In the genomic region with DNA sequence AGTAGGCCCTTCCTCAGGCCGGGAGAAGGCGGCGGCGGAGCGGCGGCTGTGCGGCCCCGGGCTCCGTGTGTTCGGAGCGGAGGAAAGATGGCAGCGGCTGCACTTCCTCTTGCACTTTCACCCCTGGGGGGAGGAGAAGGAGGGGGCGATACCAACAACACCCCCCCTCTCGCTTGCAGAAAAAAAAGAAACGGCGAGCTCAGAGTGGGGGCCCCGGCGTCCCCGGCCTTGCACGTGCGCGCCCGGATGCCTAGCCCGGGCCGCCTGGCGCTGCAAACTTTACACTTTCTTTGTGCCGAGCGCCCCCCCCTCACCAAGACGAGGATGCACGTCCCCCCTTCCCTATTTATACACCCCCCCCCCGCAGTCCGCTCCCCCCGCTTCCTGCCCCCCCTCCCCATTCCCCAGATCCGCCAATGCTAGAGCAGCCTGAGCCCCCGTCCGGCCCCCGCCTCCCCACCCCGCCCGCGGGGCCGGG, we compare ENCODE assay signal across 8 cellular contexts. TPM values are rescaled to one million over a fixed set of nuclear protein-coding genes. Genes with fewer than 3 reads are reported as not detected.
DNase-seq lines count a peak whose midpoint lies in the region; TF ChIP-seq lines count a peak whose summit lies in the region.

Gene PATZ1 (minus strand): TSS at position 92 of the 478 bp plus-strand sequence. CDS start 744 bp downstream, outside the sequence.

- H3K4me1 Mint-ChIP-seq in activated naive CD4-positive, alpha-beta T cell treated with anti-CD3 and anti-CD28 coated beads for 36 hours (ENCODE audit: low read depth) = peaks cover 37% of the 10 kb centered on the region

- peak within 1 kb of the TSS; percentile 97 for H3K27ac ChIP-seq in RWPE1
- peak within 1 kb of the TSS; percentile 77 to 80 for H3K27ac ChIP-seq in testis

- no peaks in the 10 kb centered on the region for H3K9me3 Mint-ChIP-seq in activated naive CD4-positive, alpha-beta T cell treated with anti-CD3 and anti-CD28 coated beads for 36 hours

- peak within 1 kb of the TSS; percentile 94 for H3K27ac Mint-ChIP-seq in activated naive CD4-positive, alpha-beta T cell treated with anti-CD3 and anti-CD28 coated beads for 36 hours

- H3K9me3 ChIP-seq in BE2C = no peaks in the 10 kb centered on the region
- no peaks in the 10 kb centered on the region for H3K9me3 ChIP-seq in testis

- peak; percentile 86 for DNase-seq in BE2C
- peak; percentile 62 for DNase-seq in GM19240 (ENCODE audit: insufficient read length, low spot score)
- DNase-seq in HuH-7 (ENCODE audit: low spot score) = peak; percentile 86
- peak; percentile 80 for DNase-seq in RWPE1 (ENCODE audit: low spot score)
- DNase-seq in activated naive CD4-positive, alpha-beta T cell treated with anti-CD3 and anti-CD28 coated beads for 36 hours = peak; percentile 82
- DNase-seq in globus pallidus (ENCODE audit: low spot score) = peak; percentile 87
- DNase-seq in occipital lobe (lab: John Stamatoyannopoulos, UW) = no peak
- DNase-seq in testis = peak; percentile 82

- intact Hi-C loops in activated naive CD4-positive, alpha-beta T cell treated with anti-CD3 and anti-CD28 coated beads for 36 hours (cut with micrococcal nuclease) = loop anchor here (1.0 to 5.0 kb wide), 8 partner anchors 53 to 596 kb away; partner anchors contain the start of genes DEPDC5, DRG1, EIF4ENIF1 and LIMK2
- intact Hi-C loops in testis (cut with DNase I; ENCODE audit: low total_unique reads) = no loop called here

- H3K4me3 Mint-ChIP-seq in activated naive CD4-positive, alpha-beta T cell treated with anti-CD3 and anti-CD28 coated beads for 36 hours = peak within 1 kb of the TSS; percentile 90

- H3K4me1 ChIP-seq in BE2C (peaks cover 22% of the 10 kb centered on the region), testis (peaks cover 34% of the 10 kb centered on the region)

- CTCF ChIA-PET in RWPE1 (lab: Yijun Ruan, JAX) = interaction anchor here (0.6 to 0.8 kb wide), 3 partner anchors 12 to 198 kb away, joined by 3 to 6 read pairs (median 3); no protein-coding TSS in a partner anchor
- CTCF ChIA-PET in activated naive CD4-positive, alpha-beta T cell treated with anti-CD3 and anti-CD28 coated beads for 36 hours (lab: Charles Lee) = interaction anchor here (0.5 to 1.6 kb wide), 7 partner anchors 16 to 267 kb away, joined by 3 read pairs; no protein-coding TSS in a partner anchor

- peak within 1 kb of the TSS; percentile 85 for H3K4me3 ChIP-seq in BE2C (ENCODE audit: low read depth, low read length)
- H3K4me3 ChIP-seq in testis = peak within 1 kb of the TSS; percentile 66 to 72

- TF ChIP-seq POLR2A in testis (IDR thresholded peaks at IDR 0.05) = no peak

- H3K36me3 ChIP-seq in BE2C (peaks cover 36% of the 10 kb centered on the region), testis (ENCODE audit: low read depth, missing control alignments) (no peaks in the 10 kb centered on the region)

- POLR2A ChIA-PET in RWPE1 (lab: Yijun Ruan, JAX; ENCODE audit: low non-redundant PET) = interaction anchor here (0.6 kb wide), 1 partner anchor 47 kb away, joined by 4 read pairs; no protein-coding TSS in a partner anchor

- TF ChIP-seq CTCF in BE2C (IDR thresholded peaks at IDR 0.05; ENCODE audit: low read depth, low read length) (no peak), RWPE1 (conservative IDR thresholded peaks at IDR 0.05; ENCODE audit: low read depth) (no peak), testis (IDR thresholded peaks at IDR 0.05) (no peak)

- H3K27me3 ChIP-seq in BE2C (no peaks in the 10 kb centered on the region), testis (no peaks in the 10 kb centered on the region)

- H3K27me3 Mint-ChIP-seq in activated naive CD4-positive, alpha-beta T cell treated with anti-CD3 and anti-CD28 coated beads for 36 hours (ENCODE audit: low read depth) = no peaks in the 10 kb centered on the region

- 0 to 2% methylated on average over 15 to 35 of the region's 41 CpGs for WGBS in testis, 2 donors

- H3K36me3 Mint-ChIP-seq in activated naive CD4-positive, alpha-beta T cell treated with anti-CD3 and anti-CD28 coated beads for 36 hours (ENCODE audit: low read depth) = peaks cover 35% of the 10 kb centered on the region

RNA-seq across cellular contexts. Expression of gene PATZ1, which starts in this region (rescaled TPM):
- 79.1 TPM for polyA plus RNA-seq in BE2C (2012; ENCODE audit: insufficient read depth, insufficient read length, low read depth)
- total RNA-seq in activated naive CD4-positive, alpha-beta T cell treated with anti-CD3 and anti-CD28 coated beads for 36 hours = 10 to 100 TPM; 18.5 to 19.4 TPM
- total RNA-seq in occipital lobe = 29.9 TPM
- 10 to 100 TPM; 38.1 to 48.7 TPM for total RNA-seq in testis
- polyA plus RNA-seq in testis (ENCODE audit: insufficient read depth, low read depth, low replicate concordance) = 23.2 TPM
